ENCODE assay signal across 1 cellular context in genomic region chr4:172865531-172866127, GRCh38.
TF ChIP-seq lines count a peak whose summit lies in the region.

No MANE protein-coding gene starts in this region.

TF ChIP-seq in GM23338, 12 proteins besides CTCF, POLR2A, EP300 and RAD21 (continued from another document):
- TF ChIP-seq ZNF462 (CRISPR knock-in tag; IDR thresholded peaks at IDR 0.05), result no peak
- TF ChIP-seq STAT1 (IDR thresholded peaks at IDR 0.05; ENCODE audit: unreplicated experiment), result no peak
- no peak for TF ChIP-seq EZH2phosphoT487 (IDR thresholded peaks at IDR 0.05; ENCODE audit: unreplicated experiment)
- TF ChIP-seq ZNF331 (CRISPR knock-in tag; IDR thresholded peaks at IDR 0.05; ENCODE audit: low read depth), result no peak
